ENCODE assay signal across 32 cellular contexts in genomic region chr20:58518387-58518786, GRCh38. TPM values are rescaled to one million over a fixed set of nuclear protein-coding genes. Genes with fewer than 3 reads are reported as not detected.
"Had no signal": no experiment of that assay in that cellular context is flagged by ENCODE, and none has a peak within 500 bp of the region (broad histone marks: within the 10 kb centered on the region; RNA-seq: fewer than 3 reads in every experiment).

No MANE protein-coding gene starts in this region.

- H3K27ac ChIP-seq: adrenal gland, body of pancreas, colonic mucosa, epithelial cell of prostate, esophagus squamous epithelium, gastroesophageal sphincter, WERI-Rb-1 had no signal

- DNase-seq: activated B cell treated with CpG ODN at 0.5 μM for 24 hours; activated CD4-positive, alpha-beta T cell treated with anti-CD3 and anti-CD28 coated beads for 48 hours; activated CD4-positive, alpha-beta T cell treated with anti-CD3 and anti-CD28 coated beads, Interleukin-2, amount 50 U/mL, for 1 hour; activated CD4-positive, alpha-beta T cell treated with anti-CD3 and anti-CD28 coated beads, Interleukin-2, amount 50 U/mL, for 48 hours; activated CD8-positive, alpha-beta memory T cell treated with anti-CD3 and anti-CD28 coated beads for 24 hours; activated CD8-positive, alpha-beta T cell treated with anti-CD3 and anti-CD28 coated beads for 36 hours; activated effector memory CD4-positive, alpha-beta T cell treated with anti-CD3 and anti-CD28 coated beads, Interleukin-2, amount 50 U/mL, for 16 hours; activated naive CD4-positive, alpha-beta T cell treated with anti-CD3 and anti-CD28 coated beads for 36 hours; activated naive CD8-positive, alpha-beta T cell treated with anti-CD3 and anti-CD28 coated beads for 36 hours; activated naive CD8-positive, alpha-beta T cell treated with anti-CD3 and anti-CD28 coated beads, Interleukin-2, amount 50 U/mL, for 24 hours; activated T-cell treated with anti-CD3 and anti-CD28 coated beads, Interleukin-2, amount 50 U/mL, for 4 hours; amygdala; aorta; body of pancreas; central memory CD4-positive, alpha-beta T cell; cerebellar nuclear complex; colonic mucosa; effector CD8-positive, alpha-beta T cell; esophagus squamous epithelium; foreskin melanocyte; SW 1271; T-helper 1 cell; T-helper 17 cell; T1000; WERI-Rb-1 had no signal

- H3K27ac Mint-ChIP-seq: activated B cell treated with CpG ODN at 0.5 μM for 24 hours; activated CD8-positive, alpha-beta T cell treated with anti-CD3 and anti-CD28 coated beads for 36 hours; activated naive CD4-positive, alpha-beta T cell treated with anti-CD3 and anti-CD28 coated beads for 36 hours; activated naive CD4-positive, alpha-beta T cell treated with anti-CD3 and anti-CD28 coated beads, Interleukin-2, amount 50 U/mL, for 24 hours; activated naive CD8-positive, alpha-beta T cell treated with anti-CD3 and anti-CD28 coated beads for 36 hours; activated naive CD8-positive, alpha-beta T cell treated with anti-CD3 and anti-CD28 coated beads, Interleukin-2, amount 50 U/mL, for 24 hours; activated T-helper 2 cell treated with anti-CD3 and anti-CD28 coated beads, Interferon-gamma antibody, Interleukin-2, Interleukin-4, amounts not matched to agents 10 μg/mL and 5 μg/mL and 100 μg/mL, durations not matched to agents 14 hours and 24 hours and 36 hours; T-helper 17 cell; T-helper 2 cell treated with Interferon-gamma antibody and Interleukin-4, amounts not matched to agents 5 μg/mL and 100 μg/mL, for 36 hours had no signal

- H3K36me3 Mint-ChIP-seq: activated naive CD4-positive, alpha-beta T cell treated with anti-CD3 and anti-CD28 coated beads, Interleukin-2, amount 50 U/mL, for 24 hours; activated naive CD8-positive, alpha-beta T cell treated with anti-CD3 and anti-CD28 coated beads for 36 hours had no signal

- H3K4me3 Mint-ChIP-seq: activated B cell treated with CpG ODN at 0.5 μM for 24 hours; activated CD8-positive, alpha-beta T cell treated with anti-CD3 and anti-CD28 coated beads for 36 hours; activated naive CD4-positive, alpha-beta T cell treated with anti-CD3 and anti-CD28 coated beads for 36 hours; activated naive CD4-positive, alpha-beta T cell treated with anti-CD3 and anti-CD28 coated beads, Interleukin-2, amount 50 U/mL, for 24 hours; activated naive CD8-positive, alpha-beta T cell treated with anti-CD3 and anti-CD28 coated beads for 36 hours; activated naive CD8-positive, alpha-beta T cell treated with anti-CD3 and anti-CD28 coated beads, Interleukin-2, amount 50 U/mL, for 24 hours; activated T-cell treated with anti-CD3 and anti-CD28 coated beads, Interleukin-2, amount 50 U/mL, for 4 hours; T-helper 17 cell; T-helper 2 cell treated with Interferon-gamma antibody and Interleukin-4, amounts not matched to agents 5 μg/mL and 100 μg/mL, for 36 hours had no signal

- H3K9me3 ChIP-seq: adrenal gland, body of pancreas, colonic mucosa, esophagus squamous epithelium, gastroesophageal sphincter had no signal

- H3K4me3 ChIP-seq: adrenal gland, body of pancreas, colonic mucosa, esophagus squamous epithelium, gastroesophageal sphincter had no signal

- H3K4me1 ChIP-seq: body of pancreas, colonic mucosa had no signal

- H3K9me3 Mint-ChIP-seq: activated B cell treated with CpG ODN at 0.5 μM for 24 hours; activated CD8-positive, alpha-beta T cell treated with anti-CD3 and anti-CD28 coated beads for 36 hours; activated naive CD4-positive, alpha-beta T cell treated with anti-CD3 and anti-CD28 coated beads for 36 hours; activated naive CD4-positive, alpha-beta T cell treated with anti-CD3 and anti-CD28 coated beads, Interleukin-2, amount 50 U/mL, for 24 hours; activated naive CD8-positive, alpha-beta T cell treated with anti-CD3 and anti-CD28 coated beads for 36 hours; activated naive CD8-positive, alpha-beta T cell treated with anti-CD3 and anti-CD28 coated beads, Interleukin-2, amount 50 U/mL, for 24 hours; activated T-cell treated with anti-CD3 and anti-CD28 coated beads, Interleukin-2, amount 50 U/mL, for 4 hours; activated T-helper 2 cell treated with anti-CD3 and anti-CD28 coated beads, Interferon-gamma antibody, Interleukin-2, Interleukin-4, amounts not matched to agents 10 μg/mL and 5 μg/mL and 100 μg/mL, durations not matched to agents 14 hours and 24 hours and 36 hours; T-helper 2 cell treated with Interferon-gamma antibody and Interleukin-4, amounts not matched to agents 5 μg/mL and 100 μg/mL, for 36 hours had no signal

- H3K36me3 ChIP-seq: adrenal gland, colonic mucosa, esophagus squamous epithelium, gastroesophageal sphincter, WERI-Rb-1 had no signal

- H3K4me1 Mint-ChIP-seq: activated B cell treated with CpG ODN at 0.5 μM for 24 hours; activated naive CD8-positive, alpha-beta T cell treated with anti-CD3 and anti-CD28 coated beads for 36 hours had no signal

RNA-seq across cellular contexts. Expression of gene APCDD1L, which starts 3.2 kb away (rescaled TPM):
- total RNA-seq: activated B cell treated with CpG ODN at 0.5 μM for 24 hours; activated CD8-positive, alpha-beta T cell treated with anti-CD3 and anti-CD28 coated beads for 36 hours; activated naive CD4-positive, alpha-beta T cell treated with anti-CD3 and anti-CD28 coated beads for 36 hours; activated naive CD8-positive, alpha-beta T cell treated with anti-CD3 and anti-CD28 coated beads for 36 hours; activated T-cell treated with anti-CD3 and anti-CD28 coated beads, Interleukin-2, amount 50 U/mL, for 4 hours; activated T-helper 2 cell treated with anti-CD3 and anti-CD28 coated beads, Interferon-gamma antibody, Interleukin-2, Interleukin-4, amounts not matched to agents 10 μg/mL and 5 μg/mL and 100 μg/mL, durations not matched to agents 14 hours and 24 hours and 36 hours; dermis microvascular lymphatic vessel endothelial cell; T-helper 17 cell had no signal
